Comparison of ENCODE assay signal across 1 cellular context in the genomic region with DNA sequence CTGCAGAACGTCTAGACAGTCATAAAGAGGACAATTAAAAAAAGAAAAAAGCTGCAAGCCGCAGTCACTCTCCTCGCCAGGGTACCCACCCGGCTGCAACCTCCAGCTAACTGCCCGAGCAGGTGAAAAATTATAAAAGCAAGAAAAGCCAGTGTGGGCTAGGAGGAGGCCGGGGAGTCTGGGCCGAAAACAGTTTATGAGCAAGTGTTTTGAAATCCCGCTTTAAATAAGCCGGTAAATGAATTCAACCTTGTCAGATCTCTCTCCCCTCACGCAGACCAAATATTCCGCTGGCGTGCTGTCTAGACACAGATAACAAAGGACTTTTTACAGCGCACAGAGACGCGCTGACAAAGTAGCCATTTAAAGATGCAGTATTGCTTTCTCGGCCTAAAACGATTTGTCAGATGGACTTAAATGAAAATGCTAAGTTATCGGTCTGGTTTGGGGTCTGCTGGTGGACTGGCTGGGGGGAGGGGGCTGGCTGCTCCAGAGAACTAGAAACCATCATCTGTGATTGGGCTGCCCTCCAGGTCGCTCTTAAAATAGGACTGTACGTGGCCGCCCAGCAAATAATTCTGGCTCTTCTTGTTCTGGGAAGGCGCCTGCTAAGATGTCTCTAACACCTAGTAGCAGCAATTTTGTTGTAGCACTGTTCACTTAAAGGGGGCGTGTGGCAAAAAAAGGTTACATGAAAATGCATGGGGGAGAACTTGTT.
TF ChIP-seq lines count a peak whose summit lies in the region.

No MANE protein-coding gene starts in this region.

TF ChIP-seq in WTC11, 78 proteins besides CTCF, POLR2A, EP300 and RAD21 (continued from another document):
- TF ChIP-seq, protein P1, sequence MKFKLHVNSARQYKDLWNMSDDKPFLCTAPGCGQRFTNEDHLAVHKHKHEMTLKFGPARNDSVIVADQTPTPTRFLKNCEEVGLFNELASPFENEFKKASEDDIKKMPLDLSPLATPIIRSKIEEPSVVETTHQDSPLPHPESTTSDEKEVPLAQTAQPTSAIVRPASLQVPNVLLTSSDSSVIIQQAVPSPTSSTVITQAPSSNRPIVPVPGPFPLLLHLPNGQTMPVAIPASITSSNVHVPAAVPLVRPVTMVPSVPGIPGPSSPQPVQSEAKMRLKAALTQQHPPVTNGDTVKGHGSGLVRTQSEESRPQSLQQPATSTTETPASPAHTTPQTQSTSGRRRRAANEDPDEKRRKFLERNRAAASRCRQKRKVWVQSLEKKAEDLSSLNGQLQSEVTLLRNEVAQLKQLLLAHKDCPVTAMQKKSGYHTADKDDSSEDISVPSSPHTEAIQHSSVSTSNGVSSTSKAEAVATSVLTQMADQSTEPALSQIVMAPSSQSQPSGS (CRISPR knock-in tag; IDR thresholded peaks at IDR 0.05; ENCODE audit: borderline replicate concordance, low read depth), result no peak
